8 cellular contexts compared by ENCODE assay signal in the genomic region with DNA sequence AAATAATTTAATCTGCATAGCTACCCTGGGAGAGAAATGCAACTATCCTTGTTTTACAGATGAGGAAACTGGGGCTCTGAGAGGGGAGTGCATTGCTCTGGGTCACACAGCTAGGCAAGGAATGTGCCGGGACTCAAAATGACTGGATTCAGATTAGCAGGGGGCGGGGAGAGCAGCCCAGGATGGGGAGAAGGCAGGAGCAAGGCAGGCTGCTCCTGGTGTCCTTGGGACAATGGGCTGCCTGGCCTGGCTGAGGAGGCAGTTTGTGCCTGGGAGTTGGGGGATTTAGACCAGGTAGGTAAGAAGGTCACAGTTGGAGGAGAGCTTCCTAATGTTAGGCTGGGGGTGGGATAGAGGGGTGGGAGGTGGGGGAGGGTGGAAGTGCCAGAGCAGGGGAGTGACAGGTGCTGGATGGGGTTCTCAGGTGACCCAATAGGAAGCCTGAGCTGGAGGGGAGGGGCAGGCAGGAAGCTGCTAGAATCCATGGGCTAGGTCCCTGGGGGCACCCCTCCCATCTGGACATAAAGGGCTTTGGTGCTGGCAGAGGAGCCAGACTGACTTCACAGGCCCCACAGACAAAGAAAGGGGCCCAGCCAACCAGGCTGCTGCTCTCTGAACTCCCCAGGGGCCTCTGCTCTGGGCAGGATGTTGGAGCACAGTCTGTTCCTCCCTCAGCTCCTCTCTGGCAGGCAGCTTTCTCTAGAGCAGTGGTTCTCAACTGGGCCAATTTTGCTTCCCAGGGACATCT. TPM values are rescaled to one million over a fixed set of nuclear protein-coding genes. Genes with fewer than 3 reads are reported as not detected.
DNase-seq lines count a peak whose midpoint lies in the region; ATAC-seq and TF ChIP-seq lines count a peak whose summit lies in the region.

No MANE protein-coding gene starts in this region.

- TF ChIP-seq CTCF in GM12865 (IDR thresholded peaks at IDR 0.05; ENCODE audit: insufficient read depth, low read depth, low read length, missing control alignments) (no peak), fibroblast of the aortic adventitia (IDR thresholded peaks at IDR 0.05; ENCODE audit: insufficient read depth, low read length) (no peak)

- no peaks in the 10 kb centered on the region for H3K9me3 Mint-ChIP-seq in activated naive CD4-positive, alpha-beta T cell treated with anti-CD3 and anti-CD28 coated beads for 36 hours

- H3K27ac Mint-ChIP-seq in activated naive CD4-positive, alpha-beta T cell treated with anti-CD3 and anti-CD28 coated beads for 36 hours, result no peak overlapping the region

- H3K27me3 Mint-ChIP-seq in activated naive CD4-positive, alpha-beta T cell treated with anti-CD3 and anti-CD28 coated beads for 36 hours (ENCODE audit: low read depth), result no peaks in the 10 kb centered on the region

- CTCF ChIA-PET in activated naive CD4-positive, alpha-beta T cell treated with anti-CD3 and anti-CD28 coated beads for 36 hours (lab: Charles Lee), result no interaction called here

- ATAC-seq in GM19023 (IDR thresholded peaks at IDR 0.05; ENCODE audit: unreplicated experiment) (no peak), HG02588 (IDR thresholded peaks at IDR 0.05; ENCODE audit: unreplicated experiment) (no peak)

- no peaks in the 10 kb centered on the region for H3K36me3 Mint-ChIP-seq in activated naive CD4-positive, alpha-beta T cell treated with anti-CD3 and anti-CD28 coated beads for 36 hours (ENCODE audit: low read depth)

- H3K4me1 Mint-ChIP-seq in activated naive CD4-positive, alpha-beta T cell treated with anti-CD3 and anti-CD28 coated beads for 36 hours (ENCODE audit: low read depth), result no peaks in the 10 kb centered on the region

- H3K4me3 ChIP-seq in GM12865 (ENCODE audit: low read depth, low read length), result no peak overlapping the region
- no peak overlapping the region for H3K4me3 ChIP-seq in fibroblast of the aortic adventitia (ENCODE audit: low read depth, low read length)

- intact Hi-C loops in posterior vena cava (cut with DNase I), result no loop called here
- intact Hi-C loops in activated naive CD4-positive, alpha-beta T cell treated with anti-CD3 and anti-CD28 coated beads for 36 hours (cut with micrococcal nuclease), result no loop called here

- DNase-seq in GM12865 (ENCODE audit: low read depth) (peak; percentile 16), NCI-H526 treated with DMSO at 0.1 percent for 48 hours (lab: John Stamatoyannopoulos, UW) (peak; percentile 69), fibroblast of the aortic adventitia (ENCODE audit: low read depth) (peak; percentile 91), posterior vena cava (ENCODE audit: low spot score) (peak; percentile 89)
- DNase-seq in stimulated activated CD4-positive, alpha-beta T cell treated with anti-CD3 and anti-CD28 coated beads, Interleukin-15, amount 100 ng/mL, for 24 hours, result no peak
- DNase-seq in activated naive CD4-positive, alpha-beta T cell treated with anti-CD3 and anti-CD28 coated beads for 36 hours, result no peak

- no peak overlapping the region for H3K4me3 Mint-ChIP-seq in activated naive CD4-positive, alpha-beta T cell treated with anti-CD3 and anti-CD28 coated beads for 36 hours

RNA-seq across cellular contexts. Expression of a gene that starts 29.0 kb away (rescaled TPM):
- total RNA-seq in fibroblast of the aortic adventitia (ENCODE audit: low replicate concordance) (3.1 and 10.7 TPM in 2 replicates), posterior vena cava (1 to 10 TPM; 5.0 to 5.2 TPM)
- 1 to 10 TPM; 1.5 TPM for total RNA-seq in activated naive CD4-positive, alpha-beta T cell treated with anti-CD3 and anti-CD28 coated beads for 36 hours

Comparison
In these comparisons a context has a peak if more than half of its experiments do, and no peak if none do; other contexts are left out.
1. DNase-seq: peak in GM12865 (single experiment), NCI-H526 treated with DMSO at 0.1 percent for 48 hours (single experiment), fibroblast of the aortic adventitia (single experiment) and posterior vena cava (single experiment); none in stimulated activated CD4-positive, alpha-beta T cell treated with anti-CD3 and anti-CD28 coated beads, Interleukin-15, amount 100 ng/mL, for 24 hours (single experiment) and activated naive CD4-positive, alpha-beta T cell treated with anti-CD3 and anti-CD28 coated beads for 36 hours (single experiment).